ENCODE assay signal across 7 cellular contexts in genomic region chr9:85522459-85523092, GRCh38.
DNase-seq lines count a peak whose midpoint lies in the region; ATAC-seq and TF ChIP-seq lines count a peak whose summit lies in the region.

No MANE protein-coding gene starts in this region.

- H3K4me1 ChIP-seq in iPS-18a (ENCODE audit: control insufficient read depth, low read depth, low read length): no peaks in the 10 kb centered on the region

- no peak for TF ChIP-seq CTCF in GM13977 (IDR thresholded peaks at IDR 0.05; ENCODE audit: extremely low read depth, insufficient read depth, missing control alignments)

- H3K4me3 ChIP-seq in iPS-18a (ENCODE audit: low read length): peak overlapping the region; percentile 66
- H3K4me3 ChIP-seq in skin epidermis: peak overlapping the region; percentile 13 to 39 (median 27)

- H3K36me3 ChIP-seq in iPS-18a (ENCODE audit: control insufficient read depth, low read depth, low read length): no peaks in the 10 kb centered on the region

- ATAC-seq in HG03139 (IDR thresholded peaks at IDR 0.05; ENCODE audit: unreplicated experiment): no peak

- H3K27ac ChIP-seq in iPS-18a (ENCODE audit: low read length) (no peak overlapping the region), skin epidermis (peak overlapping the region in 7 of 21 experiments; percentile 13 to 82 (median 27))

- no peaks in the 10 kb centered on the region for H3K9me3 ChIP-seq in iPS-18a (ENCODE audit: control insufficient read depth, low read depth, low read length)

- peak overlapping the region; percentile 19 for H3K9ac ChIP-seq in iPS-18a (ENCODE audit: low read length)

- in situ Hi-C loops in GM13977 (cut with MboI; ENCODE audit: low pct_unique_long_range_greater_than_20kb, low sequenced_read_pairs, unreplicated experiment): no loop called here

- peak; percentile 50 for DNase-seq in GM13977 (ENCODE audit: low spot score)
- DNase-seq in NCI-H146 treated with DMSO at 0.1 percent for 48 hours (lab: John Stamatoyannopoulos, UW; ENCODE audit: unreplicated experiment): peak; percentile 30
- DNase-seq in astrocyte of the hippocampus (ENCODE audit: low read depth, low spot score): peak; percentile 68
- no peak for DNase-seq in T1000 (lab: John Stamatoyannopoulos, UW)

- peaks cover 39% of the 10 kb centered on the region for H3K27me3 ChIP-seq in iPS-18a (ENCODE audit: control insufficient read depth, insufficient read depth, low read length)
